ENCODE assay signal across 1 cellular context in genomic region chr7:128409435-128410091, GRCh38.
TF ChIP-seq lines count a peak whose summit lies in the region.

Gene IMPDH1 (minus strand): TSS chr7:128409982. CDS start chr7:128409901, 81 bp downstream.

TF ChIP-seq in HepG2, 621 proteins besides CTCF, POLR2A, EP300 and RAD21 (continued from another document and continues in another):
- TF ChIP-seq ZUFSP (CRISPR knock-in tag; IDR thresholded peaks at IDR 0.05; ENCODE audit: borderline replicate concordance) (no peak), YEATS2 (CRISPR knock-in tag; IDR thresholded peaks at IDR 0.05; ENCODE audit: borderline replicate concordance) (no peak), ZKSCAN1 (IDR thresholded peaks at IDR 0.05; ENCODE audit: low read length) (no peak), SIN3A (IDR thresholded peaks at IDR 0.05; ENCODE audit: borderline replicate concordance, low read depth, low read length) (0 out of 2 replicates have a peak, but pooled peaks have one; percentile 29), GPBP1L1 (CRISPR knock-in tag; IDR thresholded peaks at IDR 0.05) (no peak), ZNF660 (CRISPR knock-in tag; IDR thresholded peaks at IDR 0.05; ENCODE audit: borderline replicate concordance, low read depth) (no peak), ETV5 (CRISPR knock-in tag; IDR thresholded peaks at IDR 0.05; ENCODE audit: borderline replicate concordance) (peak; percentile 51; the same call in 1 of the 2 replicates), ZNF264 (CRISPR knock-in tag; IDR thresholded peaks at IDR 0.05) (no peak), MIXL1 (CRISPR knock-in tag; IDR thresholded peaks at IDR 0.05) (no peak), NCOA5 (CRISPR knock-in tag; IDR thresholded peaks at IDR 0.05) (no peak), MXD1 (CRISPR knock-in tag; IDR thresholded peaks at IDR 0.05) (peak; percentile 35; the same call in 1 of the 2 replicates), ZNF878 (CRISPR knock-in tag; IDR thresholded peaks at IDR 0.05) (no peak), ZNF672 (CRISPR knock-in tag; IDR thresholded peaks at IDR 0.05) (no peak), ZNF292 (CRISPR knock-in tag; IDR thresholded peaks at IDR 0.05; ENCODE audit: borderline replicate concordance, low read depth) (no peak), XBP1 (CRISPR knock-in tag; IDR thresholded peaks at IDR 0.05) (no peak), ZNF44 (CRISPR knock-in tag; IDR thresholded peaks at IDR 0.05) (no peak), ZNF3 (CRISPR knock-in tag; IDR thresholded peaks at IDR 0.05) (no peak), ZC3H13 (CRISPR knock-in tag; IDR thresholded peaks at IDR 0.05) (no peak), FOXP4 (CRISPR knock-in tag; IDR thresholded peaks at IDR 0.05) (no peak), KAT7 (CRISPR knock-in tag; IDR thresholded peaks at IDR 0.05; ENCODE audit: borderline replicate concordance) (0 out of 2 replicates have a peak, but pooled peaks have one; percentile 25), NR2F1 (CRISPR knock-in tag; IDR thresholded peaks at IDR 0.05) (no peak), ZNF224 (CRISPR knock-in tag; IDR thresholded peaks at IDR 0.05) (no peak), BCL3 (CRISPR knock-in tag; IDR thresholded peaks at IDR 0.05) (peak; percentile 74; the same call in 1 of the 2 replicates), ZNF589 (CRISPR knock-in tag; conservative IDR thresholded peaks at IDR 0.05) (no peak), ARNTL (CRISPR knock-in tag; IDR thresholded peaks at IDR 0.05) (0 out of 2 replicates have a peak, but pooled peaks have one; percentile 20), SMAD3 (CRISPR knock-in tag; IDR thresholded peaks at IDR 0.05) (no peak), SIX1 (CRISPR knock-in tag; IDR thresholded peaks at IDR 0.05; ENCODE audit: borderline replicate concordance) (no peak), PHB2 (IDR thresholded peaks at IDR 0.05; ENCODE audit: partially characterized antibody) (no peak), ZC3H4 (CRISPR knock-in tag; IDR thresholded peaks at IDR 0.05; ENCODE audit: borderline replicate concordance) (no peak), CENPT (CRISPR knock-in tag; IDR thresholded peaks at IDR 0.05; ENCODE audit: low read depth) (no peak), POLR2AphosphoS5 (IDR thresholded peaks at IDR 0.05; ENCODE audit: low read depth, low read length) (peak; percentile 33; the same call in 1 of the 2 replicates), RBM39 (IDR thresholded peaks at IDR 0.05; ENCODE audit: low read depth, low read length, poor library complexity, severe bottlenecking) (no peak), TSC22D2 (CRISPR knock-in tag; IDR thresholded peaks at IDR 0.05; ENCODE audit: borderline replicate concordance) (no peak), ZNF24 (IDR thresholded peaks at IDR 0.05) (no peak)
- TF ChIP-seq, protein P1, sequence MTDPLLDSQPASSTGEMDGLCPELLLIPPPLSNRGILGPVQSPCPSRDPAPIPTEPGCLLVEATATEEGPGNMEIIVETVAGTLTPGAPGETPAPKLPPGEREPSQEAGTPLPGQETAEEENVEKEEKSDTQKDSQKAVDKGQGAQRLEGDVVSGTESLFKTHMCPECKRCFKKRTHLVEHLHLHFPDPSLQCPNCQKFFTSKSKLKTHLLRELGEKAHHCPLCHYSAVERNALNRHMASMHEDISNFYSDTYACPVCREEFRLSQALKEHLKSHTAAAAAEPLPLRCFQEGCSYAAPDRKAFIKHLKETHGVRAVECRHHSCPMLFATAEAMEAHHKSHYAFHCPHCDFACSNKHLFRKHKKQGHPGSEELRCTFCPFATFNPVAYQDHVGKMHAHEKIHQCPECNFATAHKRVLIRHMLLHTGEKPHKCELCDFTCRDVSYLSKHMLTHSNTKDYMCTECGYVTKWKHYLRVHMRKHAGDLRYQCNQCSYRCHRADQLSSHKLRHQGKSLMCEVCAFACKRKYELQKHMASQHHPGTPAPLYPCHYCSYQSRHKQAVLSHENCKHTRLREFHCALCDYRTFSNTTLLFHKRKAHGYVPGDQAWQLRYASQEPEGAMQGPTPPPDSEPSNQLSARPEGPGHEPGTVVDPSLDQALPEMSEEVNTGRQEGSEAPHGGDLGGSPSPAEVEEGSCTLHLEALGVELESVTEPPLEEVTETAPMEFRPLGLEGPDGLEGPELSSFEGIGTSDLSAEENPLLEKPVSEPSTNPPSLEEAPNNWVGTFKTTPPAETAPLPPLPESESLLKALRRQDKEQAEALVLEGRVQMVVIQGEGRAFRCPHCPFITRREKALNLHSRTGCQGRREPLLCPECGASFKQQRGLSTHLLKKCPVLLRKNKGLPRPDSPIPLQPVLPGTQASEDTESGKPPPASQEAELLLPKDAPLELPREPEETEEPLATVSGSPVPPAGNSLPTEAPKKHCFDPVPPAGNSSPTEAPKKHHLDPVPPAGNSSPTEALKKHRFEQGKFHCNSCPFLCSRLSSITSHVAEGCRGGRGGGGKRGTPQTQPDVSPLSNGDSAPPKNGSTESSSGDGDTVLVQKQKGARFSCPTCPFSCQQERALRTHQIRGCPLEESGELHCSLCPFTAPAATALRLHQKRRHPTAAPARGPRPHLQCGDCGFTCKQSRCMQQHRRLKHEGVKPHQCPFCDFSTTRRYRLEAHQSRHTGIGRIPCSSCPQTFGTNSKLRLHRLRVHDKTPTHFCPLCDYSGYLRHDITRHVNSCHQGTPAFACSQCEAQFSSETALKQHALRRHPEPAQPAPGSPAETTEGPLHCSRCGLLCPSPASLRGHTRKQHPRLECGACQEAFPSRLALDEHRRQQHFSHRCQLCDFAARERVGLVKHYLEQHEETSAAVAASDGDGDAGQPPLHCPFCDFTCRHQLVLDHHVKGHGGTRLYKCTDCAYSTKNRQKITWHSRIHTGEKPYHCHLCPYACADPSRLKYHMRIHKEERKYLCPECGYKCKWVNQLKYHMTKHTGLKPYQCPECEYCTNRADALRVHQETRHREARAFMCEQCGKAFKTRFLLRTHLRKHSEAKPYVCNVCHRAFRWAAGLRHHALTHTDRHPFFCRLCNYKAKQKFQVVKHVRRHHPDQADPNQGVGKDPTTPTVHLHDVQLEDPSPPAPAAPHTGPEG (CRISPR knock-in tag; IDR thresholded peaks at IDR 0.05) = peak; percentile 80; the same call in 1 of the 2 replicates
- TF ChIP-seq, protein P2, sequence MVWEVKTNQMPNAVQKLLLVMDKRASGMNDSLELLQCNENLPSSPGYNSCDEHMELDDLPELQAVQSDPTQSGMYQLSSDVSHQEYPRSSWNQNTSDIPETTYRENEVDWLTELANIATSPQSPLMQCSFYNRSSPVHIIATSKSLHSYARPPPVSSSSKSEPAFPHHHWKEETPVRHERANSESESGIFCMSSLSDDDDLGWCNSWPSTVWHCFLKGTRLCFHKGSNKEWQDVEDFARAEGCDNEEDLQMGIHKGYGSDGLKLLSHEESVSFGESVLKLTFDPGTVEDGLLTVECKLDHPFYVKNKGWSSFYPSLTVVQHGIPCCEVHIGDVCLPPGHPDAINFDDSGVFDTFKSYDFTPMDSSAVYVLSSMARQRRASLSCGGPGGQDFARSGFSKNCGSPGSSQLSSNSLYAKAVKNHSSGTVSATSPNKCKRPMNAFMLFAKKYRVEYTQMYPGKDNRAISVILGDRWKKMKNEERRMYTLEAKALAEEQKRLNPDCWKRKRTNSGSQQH (CRISPR knock-in tag; IDR thresholded peaks at IDR 0.05; ENCODE audit: low read depth) = no peak
- TF ChIP-seq, protein P3, sequence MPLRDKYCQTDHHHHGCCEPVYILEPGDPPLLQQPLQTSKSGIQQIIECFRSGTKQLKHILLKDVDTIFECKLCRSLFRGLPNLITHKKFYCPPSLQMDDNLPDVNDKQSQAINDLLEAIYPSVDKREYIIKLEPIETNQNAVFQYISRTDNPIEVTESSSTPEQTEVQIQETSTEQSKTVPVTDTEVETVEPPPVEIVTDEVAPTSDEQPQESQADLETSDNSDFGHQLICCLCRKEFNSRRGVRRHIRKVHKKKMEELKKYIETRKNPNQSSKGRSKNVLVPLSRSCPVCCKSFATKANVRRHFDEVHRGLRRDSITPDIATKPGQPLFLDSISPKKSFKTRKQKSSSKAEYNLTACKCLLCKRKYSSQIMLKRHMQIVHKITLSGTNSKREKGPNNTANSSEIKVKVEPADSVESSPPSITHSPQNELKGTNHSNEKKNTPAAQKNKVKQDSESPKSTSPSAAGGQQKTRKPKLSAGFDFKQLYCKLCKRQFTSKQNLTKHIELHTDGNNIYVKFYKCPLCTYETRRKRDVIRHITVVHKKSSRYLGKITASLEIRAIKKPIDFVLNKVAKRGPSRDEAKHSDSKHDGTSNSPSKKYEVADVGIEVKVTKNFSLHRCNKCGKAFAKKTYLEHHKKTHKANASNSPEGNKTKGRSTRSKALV (CRISPR knock-in tag; IDR thresholded peaks at IDR 0.05) = 0 out of 2 replicates have a peak, but pooled peaks have one; percentile 46
- TF ChIP-seq, protein P4, sequence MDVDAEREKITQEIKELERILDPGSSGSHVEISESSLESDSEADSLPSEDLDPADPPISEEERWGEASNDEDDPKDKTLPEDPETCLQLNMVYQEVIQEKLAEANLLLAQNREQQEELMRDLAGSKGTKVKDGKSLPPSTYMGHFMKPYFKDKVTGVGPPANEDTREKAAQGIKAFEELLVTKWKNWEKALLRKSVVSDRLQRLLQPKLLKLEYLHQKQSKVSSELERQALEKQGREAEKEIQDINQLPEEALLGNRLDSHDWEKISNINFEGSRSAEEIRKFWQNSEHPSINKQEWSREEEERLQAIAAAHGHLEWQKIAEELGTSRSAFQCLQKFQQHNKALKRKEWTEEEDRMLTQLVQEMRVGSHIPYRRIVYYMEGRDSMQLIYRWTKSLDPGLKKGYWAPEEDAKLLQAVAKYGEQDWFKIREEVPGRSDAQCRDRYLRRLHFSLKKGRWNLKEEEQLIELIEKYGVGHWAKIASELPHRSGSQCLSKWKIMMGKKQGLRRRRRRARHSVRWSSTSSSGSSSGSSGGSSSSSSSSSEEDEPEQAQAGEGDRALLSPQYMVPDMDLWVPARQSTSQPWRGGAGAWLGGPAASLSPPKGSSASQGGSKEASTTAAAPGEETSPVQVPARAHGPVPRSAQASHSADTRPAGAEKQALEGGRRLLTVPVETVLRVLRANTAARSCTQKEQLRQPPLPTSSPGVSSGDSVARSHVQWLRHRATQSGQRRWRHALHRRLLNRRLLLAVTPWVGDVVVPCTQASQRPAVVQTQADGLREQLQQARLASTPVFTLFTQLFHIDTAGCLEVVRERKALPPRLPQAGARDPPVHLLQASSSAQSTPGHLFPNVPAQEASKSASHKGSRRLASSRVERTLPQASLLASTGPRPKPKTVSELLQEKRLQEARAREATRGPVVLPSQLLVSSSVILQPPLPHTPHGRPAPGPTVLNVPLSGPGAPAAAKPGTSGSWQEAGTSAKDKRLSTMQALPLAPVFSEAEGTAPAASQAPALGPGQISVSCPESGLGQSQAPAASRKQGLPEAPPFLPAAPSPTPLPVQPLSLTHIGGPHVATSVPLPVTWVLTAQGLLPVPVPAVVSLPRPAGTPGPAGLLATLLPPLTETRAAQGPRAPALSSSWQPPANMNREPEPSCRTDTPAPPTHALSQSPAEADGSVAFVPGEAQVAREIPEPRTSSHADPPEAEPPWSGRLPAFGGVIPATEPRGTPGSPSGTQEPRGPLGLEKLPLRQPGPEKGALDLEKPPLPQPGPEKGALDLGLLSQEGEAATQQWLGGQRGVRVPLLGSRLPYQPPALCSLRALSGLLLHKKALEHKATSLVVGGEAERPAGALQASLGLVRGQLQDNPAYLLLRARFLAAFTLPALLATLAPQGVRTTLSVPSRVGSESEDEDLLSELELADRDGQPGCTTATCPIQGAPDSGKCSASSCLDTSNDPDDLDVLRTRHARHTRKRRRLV (CRISPR knock-in tag; IDR thresholded peaks at IDR 0.05) = no peak
